ENCODE assay signal across 16 cellular contexts in genomic region chr4:116480486-116480990, GRCh38.
A peak's percentile ranks its signal among the peaks of the same experiment; 100 is the strongest.
DNase-seq lines count a peak whose midpoint lies in the region; ATAC-seq and TF ChIP-seq lines count a peak whose summit lies in the region.
"Had no signal": no experiment of that assay in that cellular context is flagged by ENCODE, and none has a peak within 500 bp of the region (broad histone marks: within the 10 kb centered on the region; RNA-seq: fewer than 3 reads in every experiment).

No MANE protein-coding gene starts in this region.

- no peak overlapping the region for H2BK5ac ChIP-seq in mesendoderm (ENCODE audit: low read length)

- H3K9me3 Mint-ChIP-seq in CD14-positive monocyte = peaks cover 10 to 19% (median 13%) of the 10 kb centered on the region in 7 donors
- H3K9me3 Mint-ChIP-seq: CD4-positive, alpha-beta T cell had no signal

- H3K79me2 ChIP-seq in Loucy (ENCODE audit: insufficient read depth, low read length) = no peaks in the 10 kb centered on the region
- no peaks in the 10 kb centered on the region for H3K79me2 ChIP-seq in mesendoderm (ENCODE audit: control insufficient read depth, insufficient read depth, low read length)

- H2BK120ac ChIP-seq in mesendoderm (ENCODE audit: low read depth, low read length) = no peak overlapping the region

- no peak overlapping the region for H4K5ac ChIP-seq in mesendoderm (ENCODE audit: low read length)

- H2BK15ac ChIP-seq in mesendoderm (replicated peaks; ENCODE audit: low read depth) = no peak overlapping the region

- H3K4me3 Mint-ChIP-seq in CD14-positive monocyte = no peak overlapping the region
- H3K4me3 Mint-ChIP-seq: B cell; CD4-positive, alpha-beta T cell; H9 had no signal

- TF ChIP-seq CTCF in Loucy (conservative IDR thresholded peaks at IDR 0.05; ENCODE audit: low read length) (no peak), CD14-positive monocyte (IDR thresholded peaks at IDR 0.05) (no peak), body of pancreas (IDR thresholded peaks at IDR 0.05) (no peak)

- H3K9me2 ChIP-seq in Loucy (replicated peaks; ENCODE audit: low read depth, low read length) = no peaks in the 10 kb centered on the region

- ATAC-seq in sciatic nerve = no peak
- no peak for ATAC-seq in body of pancreas

- intact Hi-C loops in CD14-positive monocyte (cut with micrococcal nuclease) = no loop called here
- intact Hi-C loops in sciatic nerve (cut with DNase I) = no loop called here
- intact Hi-C loops in body of pancreas (cut with DNase I) = no loop called here

- no peak overlapping the region for H3K9ac ChIP-seq in Loucy (ENCODE audit: low read depth, low read length, poor library complexity, severe bottlenecking)
- no peak overlapping the region for H3K9ac ChIP-seq in mesendoderm (ENCODE audit: low read length)

- H3K27me3 ChIP-seq in Loucy (ENCODE audit: insufficient read depth, low read length, poor library complexity, severe bottlenecking) = no peaks in the 10 kb centered on the region
- no peaks in the 10 kb centered on the region for H3K27me3 ChIP-seq in mesendoderm (ENCODE audit: insufficient read depth, low read length, poor library complexity)
- no peaks in the 10 kb centered on the region for H3K27me3 ChIP-seq in body of pancreas

- no peak overlapping the region for H3K27ac Mint-ChIP-seq in CD14-positive monocyte
- H3K27ac Mint-ChIP-seq: B cell; CD4-positive, alpha-beta T cell; H9 had no signal

- H3K4me1 ChIP-seq in Loucy (ENCODE audit: insufficient read depth, low read length, poor library complexity, severe bottlenecking) (no peaks in the 10 kb centered on the region), mesendoderm (ENCODE audit: control insufficient read depth, low read depth, low read length) (no peaks in the 10 kb centered on the region), body of pancreas (no peaks in the 10 kb centered on the region)

- H3K56ac ChIP-seq in mesendoderm (ENCODE audit: low read length) = no peak overlapping the region

- no peak for TF ChIP-seq POLR2A in body of pancreas (IDR thresholded peaks at IDR 0.05)

- no peaks in the 10 kb centered on the region for H3K36me3 Mint-ChIP-seq in CD14-positive monocyte

- DNase-seq in NCI-H1694 (lab: John Stamatoyannopoulos, UW) (peak; percentile 32), NCI-H69 (lab: John Stamatoyannopoulos, UW) (peak; percentile 67), mesendoderm (peak; percentile 2), CD14-positive monocyte (ENCODE audit: low spot score) (no peak), sciatic nerve (ENCODE audit: low spot score) (no peak), body of pancreas (no peak)
- DNase-seq: Calu3; CD4-positive, alpha-beta T cell; DMS79; H9; MV-4-11; NCI-H187; T-helper 2 cell had no signal

- no peak overlapping the region for H3K4ac ChIP-seq in mesendoderm (ENCODE audit: low read depth, low read length)

- no peak overlapping the region for H3K23ac ChIP-seq in mesendoderm (ENCODE audit: low read length)

- H3K4me2 ChIP-seq in Loucy (ENCODE audit: low read depth, low read length, poor library complexity, severe bottlenecking) (no peak overlapping the region), mesendoderm (ENCODE audit: low read length) (no peak overlapping the region)

- no peak overlapping the region for H3K27ac ChIP-seq in mesendoderm (ENCODE audit: low read depth, low read length)
- H3K27ac ChIP-seq in body of pancreas = no peak overlapping the region
- H3K27ac ChIP-seq: HL-60 had no signal

- no peaks in the 10 kb centered on the region for H3F3A ChIP-seq in Loucy (ENCODE audit: low read depth)

- H3K79me1 ChIP-seq in mesendoderm (ENCODE audit: low read length) = no peaks in the 10 kb centered on the region

- peaks cover 0 to 2% (median 0%) of the 10 kb centered on the region in 3 donors for H3K27me3 Mint-ChIP-seq in CD14-positive monocyte (ENCODE audit: low read depth in 3 of 3)
- H3K27me3 Mint-ChIP-seq: B cell; CD4-positive, alpha-beta T cell had no signal

- H3K9me3 ChIP-seq in Loucy (ENCODE audit: insufficient read depth, low read depth, low read length) = no peaks in the 10 kb centered on the region; the same call in 1 of the 2 replicates
- no peaks in the 10 kb centered on the region for H3K9me3 ChIP-seq in body of pancreas

- H4K20me1 ChIP-seq in Loucy (ENCODE audit: insufficient read depth, low read length, poor library complexity, severe bottlenecking) = no peaks in the 10 kb centered on the region

- peak overlapping the region; percentile 49 for H2AFZ ChIP-seq in Loucy (ENCODE audit: low read length)

- WGBS in mesendoderm (ENCODE audit: extremely low coverage, insufficient coverage, low lambda C conversion rate) = no CpG with 5 or more reads among the region's 5 CpGs
- WGBS in body of pancreas, 2 donors = 66 to 74% methylated on average over 5 of the region's 5 CpGs

- H4K8ac ChIP-seq in mesendoderm (ENCODE audit: low read depth, low read length) = no peak overlapping the region

- H2AK5ac ChIP-seq in mesendoderm (ENCODE audit: low read length) = no peak overlapping the region

- H3K36me3 ChIP-seq in Loucy (ENCODE audit: insufficient read depth, low read length) (no peaks in the 10 kb centered on the region), mesendoderm (ENCODE audit: control insufficient read depth, insufficient read depth, low read length) (no peaks in the 10 kb centered on the region), body of pancreas (replicated peaks in 1 of 2; ENCODE audit: insufficient read depth in 1 of 2, low read depth in 2 of 2) (no peaks in the 10 kb centered on the region)

- H3K18ac ChIP-seq in mesendoderm (ENCODE audit: low read length) = no peak overlapping the region

- H3K4me3 ChIP-seq in Loucy (ENCODE audit: low read length, poor library complexity, severe bottlenecking) = no peak overlapping the region
- H3K4me3 ChIP-seq in mesendoderm (ENCODE audit: low read length) = no peak overlapping the region
- H3K4me3 ChIP-seq in body of pancreas = no peak overlapping the region

- no peaks in the 10 kb centered on the region for H3K4me1 Mint-ChIP-seq in CD14-positive monocyte
- H3K4me1 Mint-ChIP-seq: B cell, H9 had no signal

Comparison
In these comparisons a context has a peak if more than half of its experiments do, and no peak if none do; other contexts are left out.
1. DNase-seq: peak in NCI-H1694 (single experiment), NCI-H69 (single experiment) and mesendoderm (single experiment); none in CD14-positive monocyte (single experiment), sciatic nerve (single experiment) and body of pancreas (0 of 4).